In the genomic region with DNA sequence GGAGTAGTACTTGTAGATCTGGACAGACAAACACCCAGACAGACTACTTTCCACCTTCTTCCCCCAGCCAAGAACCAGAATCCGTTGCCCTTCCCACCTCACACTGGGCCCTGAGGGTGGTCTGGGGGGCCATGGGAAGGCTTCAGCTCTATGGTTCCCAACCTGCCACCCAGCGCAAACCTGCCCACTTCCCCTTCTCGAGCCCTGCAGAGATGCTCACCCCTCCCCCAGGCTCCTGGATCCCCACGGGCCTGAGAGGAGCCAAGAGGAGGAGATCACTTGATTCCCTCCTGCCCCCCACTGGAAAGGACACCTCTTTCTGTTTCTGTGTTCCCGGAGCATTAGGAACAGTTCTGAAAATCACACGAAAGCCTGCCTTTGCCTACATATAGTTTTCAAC, we compare ENCODE assay signal across 23 cellular contexts. TPM values are rescaled to one million over a fixed set of nuclear protein-coding genes. Genes with fewer than 3 reads are reported as not detected.
"Had no signal": no experiment of that assay in that cellular context is flagged by ENCODE, and none has a peak within 500 bp of the region (broad histone marks: within the 10 kb centered on the region; RNA-seq: fewer than 3 reads in every experiment).

No MANE protein-coding gene starts in this region.

- ATAC-seq: activated CD8-positive, alpha-beta T cell treated with anti-CD3 and anti-CD28 coated beads, Interleukin-2, amount 10 ng/mL, durations not matched to agents 7 days and 5 days; effector memory CD8-positive, alpha-beta T cell; lower lobe of right lung; T-helper 17 cell had no signal

- H3K36me3 ChIP-seq: lower lobe of right lung, ovary, sigmoid colon, transverse colon, vagina had no signal

- H3K27ac ChIP-seq: lower lobe of right lung, ovary, sigmoid colon, transverse colon, vagina had no signal

- DNase-seq: activated B cell treated with CpG ODN at 0.5 μM for 24 hours; activated CD4-positive, alpha-beta T cell treated with anti-CD3 and anti-CD28 coated beads for 48 hours; activated CD8-positive, alpha-beta memory T cell treated with anti-CD3 and anti-CD28 coated beads, Interleukin-2, amount 50 U/mL, for 4 hours; activated CD8-positive, alpha-beta T cell treated with anti-CD3 and anti-CD28 coated beads, Interleukin-2, amount 10 ng/mL, durations not matched to agents 7 days and 5 days; activated effector memory CD4-positive, alpha-beta T cell treated with anti-CD3 and anti-CD28 coated beads, Interleukin-2, amount 50 U/mL, for 16 hours; activated T-cell treated with anti-CD3 and anti-CD28 coated beads, Interleukin-2, amount 50 U/mL, for 48 hours; amygdala; cerebellar nuclear complex; effector memory CD8-positive, alpha-beta T cell; left cardiac atrium; lower lobe of right lung; midbrain; ovary; sigmoid colon; stimulated activated CD4-positive, alpha-beta T cell treated with anti-CD3 and anti-CD28 coated beads, Interleukin-4, amount 100 ng/mL, for 24 hours; stimulated activated naive CD4-positive, alpha-beta T cell treated with Interleukin-2 at 50 U/mL for 16 hours; substantia nigra; T-helper 17 cell; transverse colon had no signal

- H3K9me3 ChIP-seq: lower lobe of right lung, ovary, sigmoid colon, transverse colon, vagina had no signal

- H3K27me3 ChIP-seq: ovary, sigmoid colon, transverse colon, vagina had no signal

- H3K4me3 ChIP-seq: lower lobe of right lung, ovary, sigmoid colon, transverse colon, vagina had no signal

RNA-seq across cellular contexts. Expression of gene STRA6, which starts 8.7 kb away (rescaled TPM):
- total RNA-seq: activated B cell treated with CpG ODN at 0.5 μM for 24 hours; activated CD8-positive, alpha-beta T cell treated with anti-CD3 and anti-CD28 coated beads, Interleukin-2, amount 10 ng/mL, durations not matched to agents 7 days and 5 days; left cardiac atrium; lower lobe of right lung; myocyte; pulmonary artery endothelial cell; T-helper 17 cell; transverse colon had no signal

RNA-seq across cellular contexts. Expression of gene ISLR, which starts 20.4 kb away (rescaled TPM):
- total RNA-seq: activated B cell treated with CpG ODN at 0.5 μM for 24 hours; activated CD8-positive, alpha-beta T cell treated with anti-CD3 and anti-CD28 coated beads, Interleukin-2, amount 10 ng/mL, durations not matched to agents 7 days and 5 days; pulmonary artery endothelial cell; T-helper 17 cell had no signal
- polyA plus RNA-seq: neural cell had no signal

RNA-seq across cellular contexts. Expression of gene CCDC33, which starts 42.2 kb away (rescaled TPM):
- total RNA-seq: activated B cell treated with CpG ODN at 0.5 μM for 24 hours; activated CD8-positive, alpha-beta T cell treated with anti-CD3 and anti-CD28 coated beads, Interleukin-2, amount 10 ng/mL, durations not matched to agents 7 days and 5 days; left cardiac atrium; myocyte; pulmonary artery endothelial cell; sigmoid colon; T-helper 17 cell; vagina had no signal
